ENCODE assay signal across 8 cellular contexts in genomic region chr21:42496839-42497202, GRCh38.
DNase-seq lines count a peak whose midpoint lies in the region; ATAC-seq and TF ChIP-seq lines count a peak whose summit lies in the region.

No MANE protein-coding gene starts in this region.

- peak; percentile 54 for DNase-seq in NCI-H748 (lab: John Stamatoyannopoulos, UW; ENCODE audit: unreplicated experiment)
- no peak for DNase-seq in NCI-H748 treated with DMSO at 0.1 percent for 48 hours (lab: John Stamatoyannopoulos, UW)
- peak; percentile 31 to 81 (median 63) for DNase-seq in head of caudate nucleus
- DNase-seq in retinal pigment epithelial cell (ENCODE audit: low read depth), result no peak
- DNase-seq in GM19240 (ENCODE audit: insufficient read length, low spot score), result no peak
- no peak for DNase-seq in SW 1271 (lab: John Stamatoyannopoulos, UW)

- intact Hi-C loops in head of caudate nucleus (cut with DNase I), result no loop called here

- TF ChIP-seq CTCF in VCaP (conservative IDR thresholded peaks at IDR 0.05) (no peak), retinal pigment epithelial cell (conservative IDR thresholded peaks at IDR 0.05; ENCODE audit: low read depth, low read length) (no peak)

- peak overlapping the region; percentile 96 for H3K27ac ChIP-seq in VCaP

- peak overlapping the region; percentile 76 for H3K4me3 ChIP-seq in retinal pigment epithelial cell (ENCODE audit: low read length)

- ATAC-seq in GM19455 (IDR thresholded peaks at IDR 0.05; ENCODE audit: unreplicated experiment), result no peak

Comparison
In these comparisons a context has a peak if more than half of its experiments do, and no peak if none do; other contexts are left out.
1. DNase-seq: peak in NCI-H748 (single experiment) and head of caudate nucleus (42 of 42); none in NCI-H748 treated with DMSO at 0.1 percent for 48 hours (single experiment), retinal pigment epithelial cell (single experiment), GM19240 (single experiment) and SW 1271 (0 of 2).